In genomic region chr11:554824-555499, GRCh38 we compare ENCODE assay signal across 8 cellular contexts. TPM values are rescaled to one million over a fixed set of nuclear protein-coding genes. Genes with fewer than 3 reads are reported as not detected.
DNase-seq lines count a peak whose midpoint lies in the region; ATAC-seq lines count a peak whose summit lies in the region.

No MANE protein-coding gene starts in this region.

- intact Hi-C loops in Right ventricle myocardium inferior (cut with DNase I): loop anchor here (1.0 to 5.0 kb wide), 2 partner anchors 72 to 168 kb away; partner anchors contain the start of gene SCT

- ATAC-seq in Right ventricle myocardium inferior (peak; percentile 64), GM19395 (IDR thresholded peaks at IDR 0.05; ENCODE audit: unreplicated experiment) (no peak)

- DNase-seq in NCI-H446 (lab: John Stamatoyannopoulos, UW) (peak; percentile 39 to 75), NCI-H446 treated with DMSO at 0.1 percent for 48 hours (lab: John Stamatoyannopoulos, UW) (no peak), KBM-7 (peak; percentile 86), RPMI8226 (peak; percentile 84), Right ventricle myocardium inferior (ENCODE audit: missing footprints) (no peak), renal cortical epithelial cell (ENCODE audit: low read depth) (peak; percentile 34)
- peak; percentile 63 for DNase-seq in activated effector memory CD4-positive, alpha-beta T cell treated with Interleukin-2 at 50 U/mL for 16 hours

- in situ Hi-C loops in KBM-7 (cut with MboI; ENCODE audit: low pct_unique_long_range_greater_than_20kb, low sequenced_read_pairs): no loop called here

RNA-seq across cellular contexts. Expression of gene LMNTD2, which starts 5.6 kb away (rescaled TPM):
- total RNA-seq in Right ventricle myocardium inferior (0.14 TPM), renal cortical epithelial cell (0.69 and 1.7 TPM in 2 replicates)

RNA-seq across cellular contexts. Expression of gene RASSF7, which starts 5.8 kb away (rescaled TPM):
- total RNA-seq in Right ventricle myocardium inferior (3.9 TPM), renal cortical epithelial cell (65.7 and 110 TPM in 2 replicates)

RNA-seq across cellular contexts. Expression of gene LRRC56, which starts 17.6 kb away (rescaled TPM):
- total RNA-seq in Right ventricle myocardium inferior (0.16 TPM), renal cortical epithelial cell (0.17 and 2.0 TPM in 2 replicates)

RNA-seq across cellular contexts. Expression of gene HRAS, which starts 19.6 kb away (rescaled TPM):
- 57.5 TPM for total RNA-seq in Right ventricle myocardium inferior
- total RNA-seq in renal cortical epithelial cell: 40.5 and 51.2 TPM in 2 replicates

RNA-seq across cellular contexts. Expression of gene PHRF1, which starts 21.3 kb away (rescaled TPM):
- total RNA-seq in Right ventricle myocardium inferior (16.6 TPM), renal cortical epithelial cell (27.4 and 40.9 TPM in 2 replicates)

Comparison
In these comparisons a context has a peak if more than half of its experiments do, and no peak if none do; other contexts are left out.
1. DNase-seq: peak in NCI-H446 (2 of 2), KBM-7 (single experiment), RPMI8226 (single experiment), activated effector memory CD4-positive, alpha-beta T cell treated with Interleukin-2 at 50 U/mL for 16 hours (single experiment) and renal cortical epithelial cell (single experiment); none in NCI-H446 treated with DMSO at 0.1 percent for 48 hours (single experiment) and Right ventricle myocardium inferior (single experiment).
2. RNA of gene RASSF7, which starts 5.8 kb away (total RNA-seq): 65.7 to 110 TPM in renal cortical epithelial cell; 3.9 TPM in Right ventricle myocardium inferior (single experiment); every median in the first group is over 10 times any median in the second.